1 cellular context compared by ENCODE assay signal in the genomic region with DNA sequence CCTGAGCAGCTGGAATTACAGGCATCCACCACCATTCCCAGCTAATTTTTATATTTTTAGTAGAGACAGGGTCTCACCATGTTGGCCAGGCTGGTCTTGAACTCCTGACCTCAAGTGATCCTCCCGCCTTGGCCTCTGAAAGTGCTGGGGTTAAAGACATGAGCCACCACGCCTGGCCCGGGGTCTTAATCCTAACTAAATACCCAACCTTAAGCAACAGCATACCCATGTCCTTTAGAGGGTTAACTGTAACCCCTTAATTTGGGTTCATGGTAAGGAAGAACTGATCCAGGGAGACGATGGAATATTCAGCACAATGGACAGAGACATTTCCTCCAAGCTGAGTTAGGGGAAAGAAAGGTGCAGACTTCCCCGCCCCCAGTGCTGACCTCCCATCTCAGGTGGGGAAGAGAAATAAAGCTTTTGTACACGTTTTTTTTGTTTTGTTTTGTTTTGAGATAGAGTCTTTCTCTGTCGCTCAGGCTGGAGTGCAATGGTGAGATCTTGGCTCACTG.
TF ChIP-seq lines count a peak whose summit lies in the region.

No MANE protein-coding gene starts in this region.

TF ChIP-seq in HepG2, 621 proteins besides CTCF, POLR2A, EP300 and RAD21:
- peak; percentile 93 for TF ChIP-seq MIER2 (CRISPR knock-in tag; IDR thresholded peaks at IDR 0.05)
- no peak for TF ChIP-seq KAT2B (IDR thresholded peaks at IDR 0.05; ENCODE audit: borderline replicate concordance, low read depth, low read length)
- TF ChIP-seq ATF1 (CRISPR knock-in tag; IDR thresholded peaks at IDR 0.05): no peak
- TF ChIP-seq ELF3 (CRISPR knock-in tag; IDR thresholded peaks at IDR 0.05): 0 out of 2 replicates have a peak, but pooled peaks have one; percentile 18
- TF ChIP-seq YEATS4 (CRISPR knock-in tag; IDR thresholded peaks at IDR 0.05; ENCODE audit: borderline replicate concordance): no peak
- TF ChIP-seq ZNF605 (CRISPR knock-in tag; IDR thresholded peaks at IDR 0.05): 0 out of 2 replicates have a peak, but pooled peaks have one; percentile 19
- TF ChIP-seq, protein P1, sequence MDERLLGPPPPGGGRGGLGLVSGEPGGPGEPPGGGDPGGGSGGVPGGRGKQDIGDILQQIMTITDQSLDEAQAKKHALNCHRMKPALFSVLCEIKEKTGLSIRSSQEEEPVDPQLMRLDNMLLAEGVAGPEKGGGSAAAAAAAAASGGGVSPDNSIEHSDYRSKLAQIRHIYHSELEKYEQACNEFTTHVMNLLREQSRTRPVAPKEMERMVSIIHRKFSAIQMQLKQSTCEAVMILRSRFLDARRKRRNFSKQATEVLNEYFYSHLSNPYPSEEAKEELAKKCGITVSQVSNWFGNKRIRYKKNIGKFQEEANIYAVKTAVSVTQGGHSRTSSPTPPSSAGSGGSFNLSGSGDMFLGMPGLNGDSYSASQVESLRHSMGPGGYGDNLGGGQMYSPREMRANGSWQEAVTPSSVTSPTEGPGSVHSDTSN (CRISPR knock-in tag; IDR thresholded peaks at IDR 0.05): no peak
- peak; percentile 91; the same call in 1 of the 2 replicates for TF ChIP-seq EHMT2 (IDR thresholded peaks at IDR 0.05; ENCODE audit: borderline replicate concordance, low read depth, low read length)
- TF ChIP-seq RARA (CRISPR knock-in tag; IDR thresholded peaks at IDR 0.05): 0 out of 2 replicates have a peak, but pooled peaks have one; percentile 13
- no peak for TF ChIP-seq TOPORS (CRISPR knock-in tag; IDR thresholded peaks at IDR 0.05)
- TF ChIP-seq, protein P2, sequence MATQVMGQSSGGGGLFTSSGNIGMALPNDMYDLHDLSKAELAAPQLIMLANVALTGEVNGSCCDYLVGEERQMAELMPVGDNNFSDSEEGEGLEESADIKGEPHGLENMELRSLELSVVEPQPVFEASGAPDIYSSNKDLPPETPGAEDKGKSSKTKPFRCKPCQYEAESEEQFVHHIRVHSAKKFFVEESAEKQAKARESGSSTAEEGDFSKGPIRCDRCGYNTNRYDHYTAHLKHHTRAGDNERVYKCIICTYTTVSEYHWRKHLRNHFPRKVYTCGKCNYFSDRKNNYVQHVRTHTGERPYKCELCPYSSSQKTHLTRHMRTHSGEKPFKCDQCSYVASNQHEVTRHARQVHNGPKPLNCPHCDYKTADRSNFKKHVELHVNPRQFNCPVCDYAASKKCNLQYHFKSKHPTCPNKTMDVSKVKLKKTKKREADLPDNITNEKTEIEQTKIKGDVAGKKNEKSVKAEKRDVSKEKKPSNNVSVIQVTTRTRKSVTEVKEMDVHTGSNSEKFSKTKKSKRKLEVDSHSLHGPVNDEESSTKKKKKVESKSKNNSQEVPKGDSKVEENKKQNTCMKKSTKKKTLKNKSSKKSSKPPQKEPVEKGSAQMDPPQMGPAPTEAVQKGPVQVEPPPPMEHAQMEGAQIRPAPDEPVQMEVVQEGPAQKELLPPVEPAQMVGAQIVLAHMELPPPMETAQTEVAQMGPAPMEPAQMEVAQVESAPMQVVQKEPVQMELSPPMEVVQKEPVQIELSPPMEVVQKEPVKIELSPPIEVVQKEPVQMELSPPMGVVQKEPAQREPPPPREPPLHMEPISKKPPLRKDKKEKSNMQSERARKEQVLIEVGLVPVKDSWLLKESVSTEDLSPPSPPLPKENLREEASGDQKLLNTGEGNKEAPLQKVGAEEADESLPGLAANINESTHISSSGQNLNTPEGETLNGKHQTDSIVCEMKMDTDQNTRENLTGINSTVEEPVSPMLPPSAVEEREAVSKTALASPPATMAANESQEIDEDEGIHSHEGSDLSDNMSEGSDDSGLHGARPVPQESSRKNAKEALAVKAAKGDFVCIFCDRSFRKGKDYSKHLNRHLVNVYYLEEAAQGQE (IDR thresholded peaks at IDR 0.05; ENCODE audit: borderline replicate concordance in 1 of 2, low read depth in 1 of 2, low read length in 2 of 2): peak; percentile 66 to 95
- peak; percentile 94 for TF ChIP-seq ZNF317 (CRISPR knock-in tag; IDR thresholded peaks at IDR 0.05)
- no peak for TF ChIP-seq ZFP37 (CRISPR knock-in tag; IDR thresholded peaks at IDR 0.05; ENCODE audit: borderline replicate concordance)
- TF ChIP-seq ZNF441 (CRISPR knock-in tag; IDR thresholded peaks at IDR 0.05; ENCODE audit: borderline replicate concordance): 0 out of 2 replicates have a peak, but pooled peaks have one; percentile 62
- TF ChIP-seq ZNF709 (CRISPR knock-in tag; IDR thresholded peaks at IDR 0.05): 0 out of 2 replicates have a peak, but pooled peaks have one; percentile 18
